In genomic region chr15:90114451-90114901, GRCh38 we compare ENCODE assay signal across 1 cellular context.
TF ChIP-seq lines count a peak whose summit lies in the region.

No MANE protein-coding gene starts in this region.

TF ChIP-seq in K562, 482 proteins besides CTCF, POLR2A, EP300 and RAD21 (continued from another document and continues in another):
- no peak for TF ChIP-seq IRF9 (tag; IDR thresholded peaks at IDR 0.05)
- TF ChIP-seq CBFA2T3 (IDR thresholded peaks at IDR 0.05), result no peak
- TF ChIP-seq MITF (IDR thresholded peaks at IDR 0.05), result no peak
- no peak for TF ChIP-seq MCM2 (IDR thresholded peaks at IDR 0.05; ENCODE audit: low read depth)
- no peak for TF ChIP-seq HNRNPLL (IDR thresholded peaks at IDR 0.05; ENCODE audit: low read depth, low read length, poor library complexity, severe bottlenecking)
- TF ChIP-seq ZNF785 (CRISPR knock-in tag; IDR thresholded peaks at IDR 0.05), result no peak
- TF ChIP-seq MCM7 (IDR thresholded peaks at IDR 0.05), result no peak
- no peak for TF ChIP-seq ARID4B (CRISPR knock-in tag; IDR thresholded peaks at IDR 0.05)
- no peak for TF ChIP-seq SMARCA5 (IDR thresholded peaks at IDR 0.05)
- TF ChIP-seq ZNF431 (CRISPR knock-in tag; IDR thresholded peaks at IDR 0.05), result no peak
- peak; percentile 91 for TF ChIP-seq CBX5 (IDR thresholded peaks at IDR 0.05; ENCODE audit: borderline replicate concordance, low read depth)
- no peak for TF ChIP-seq ZNF3 (CRISPR knock-in tag; IDR thresholded peaks at IDR 0.05)
- no peak for TF ChIP-seq ZNF561 (CRISPR knock-in tag; conservative IDR thresholded peaks at IDR 0.05)
- TF ChIP-seq TBP (optimal IDR thresholded peaks at IDR 0.05; ENCODE audit: low read depth, low read length), result no peak
- no peak; the same call in 1 of the 2 replicates for TF ChIP-seq TFE3 (CRISPR knock-in tag; IDR thresholded peaks at IDR 0.05)
- no peak for TF ChIP-seq SRSF9 (IDR thresholded peaks at IDR 0.05; ENCODE audit: borderline replicate concordance, low read depth, low read length)
- no peak for TF ChIP-seq TSC22D4 (tag; IDR thresholded peaks at IDR 0.05)
- no peak for TF ChIP-seq RBM15 (IDR thresholded peaks at IDR 0.05; ENCODE audit: insufficient read depth, low read length)
- TF ChIP-seq ELF1 (tag; IDR thresholded peaks at IDR 0.05), result 0 out of 2 replicates have a peak, but pooled peaks have one; percentile 24
- no peak for TF ChIP-seq HMGN3 (IDR thresholded peaks at IDR 0.05; ENCODE audit: borderline replicate concordance, extremely low read depth, insufficient read length, low read depth, low read length)
- no peak for TF ChIP-seq ZBTB2 (IDR thresholded peaks at IDR 0.05)
- no peak for TF ChIP-seq PTTG1 (tag; IDR thresholded peaks at IDR 0.05; ENCODE audit: low read depth)
- no peak for TF ChIP-seq PHTF2 (CRISPR knock-in tag; IDR thresholded peaks at IDR 0.05)
- TF ChIP-seq ZNF780A (CRISPR knock-in tag; IDR thresholded peaks at IDR 0.05), result no peak
- no peak for TF ChIP-seq ZNF75A (CRISPR knock-in tag; IDR thresholded peaks at IDR 0.05)
- no peak for TF ChIP-seq NFIX (CRISPR knock-in tag; IDR thresholded peaks at IDR 0.05; ENCODE audit: low read depth)
- TF ChIP-seq ZNF609 (CRISPR knock-in tag; IDR thresholded peaks at IDR 0.05; ENCODE audit: borderline replicate concordance), result no peak
- TF ChIP-seq BCOR (IDR thresholded peaks at IDR 0.05), result no peak
- TF ChIP-seq RAD51 (IDR thresholded peaks at IDR 0.05; ENCODE audit: borderline replicate concordance, low read depth), result peak; percentile 23; the same call in 1 of the 2 replicates
- TF ChIP-seq ZNF280B (CRISPR knock-in tag; IDR thresholded peaks at IDR 0.05), result peak; percentile 82
- 0 out of 2 replicates have a peak, but pooled peaks have one; percentile 10 for TF ChIP-seq TAL1 (IDR thresholded peaks at IDR 0.05)
- no peak for TF ChIP-seq MTA3 (IDR thresholded peaks at IDR 0.05; ENCODE audit: borderline replicate concordance)
- no peak for TF ChIP-seq RERE (CRISPR knock-in tag; IDR thresholded peaks at IDR 0.05; ENCODE audit: borderline replicate concordance)
- no peak for TF ChIP-seq RBM39 (optimal IDR thresholded peaks at IDR 0.05; ENCODE audit: low read depth, low read length)
- no peak for TF ChIP-seq SMAD4 (CRISPR knock-in tag; conservative IDR thresholded peaks at IDR 0.05)
- TF ChIP-seq ATF1 (CRISPR knock-in tag; IDR thresholded peaks at IDR 0.05), result no peak
- 0 out of 2 replicates have a peak, but pooled peaks have one; percentile 13 for TF ChIP-seq ATF1 (tag; IDR thresholded peaks at IDR 0.05)
- TF ChIP-seq CC2D1A (IDR thresholded peaks at IDR 0.05), result peak; percentile 65; the same call in 1 of the 2 replicates
- TF ChIP-seq ZKSCAN8 (CRISPR knock-in tag; IDR thresholded peaks at IDR 0.05), result peak; percentile 72; the same call in 1 of the 2 replicates
- TF ChIP-seq ZNF232 (CRISPR knock-in tag; IDR thresholded peaks at IDR 0.05), result no peak
- no peak for TF ChIP-seq CHD2 (IDR thresholded peaks at IDR 0.05; ENCODE audit: low read depth, low read length)
